8 cellular contexts compared by ENCODE assay signal in the genomic region with DNA sequence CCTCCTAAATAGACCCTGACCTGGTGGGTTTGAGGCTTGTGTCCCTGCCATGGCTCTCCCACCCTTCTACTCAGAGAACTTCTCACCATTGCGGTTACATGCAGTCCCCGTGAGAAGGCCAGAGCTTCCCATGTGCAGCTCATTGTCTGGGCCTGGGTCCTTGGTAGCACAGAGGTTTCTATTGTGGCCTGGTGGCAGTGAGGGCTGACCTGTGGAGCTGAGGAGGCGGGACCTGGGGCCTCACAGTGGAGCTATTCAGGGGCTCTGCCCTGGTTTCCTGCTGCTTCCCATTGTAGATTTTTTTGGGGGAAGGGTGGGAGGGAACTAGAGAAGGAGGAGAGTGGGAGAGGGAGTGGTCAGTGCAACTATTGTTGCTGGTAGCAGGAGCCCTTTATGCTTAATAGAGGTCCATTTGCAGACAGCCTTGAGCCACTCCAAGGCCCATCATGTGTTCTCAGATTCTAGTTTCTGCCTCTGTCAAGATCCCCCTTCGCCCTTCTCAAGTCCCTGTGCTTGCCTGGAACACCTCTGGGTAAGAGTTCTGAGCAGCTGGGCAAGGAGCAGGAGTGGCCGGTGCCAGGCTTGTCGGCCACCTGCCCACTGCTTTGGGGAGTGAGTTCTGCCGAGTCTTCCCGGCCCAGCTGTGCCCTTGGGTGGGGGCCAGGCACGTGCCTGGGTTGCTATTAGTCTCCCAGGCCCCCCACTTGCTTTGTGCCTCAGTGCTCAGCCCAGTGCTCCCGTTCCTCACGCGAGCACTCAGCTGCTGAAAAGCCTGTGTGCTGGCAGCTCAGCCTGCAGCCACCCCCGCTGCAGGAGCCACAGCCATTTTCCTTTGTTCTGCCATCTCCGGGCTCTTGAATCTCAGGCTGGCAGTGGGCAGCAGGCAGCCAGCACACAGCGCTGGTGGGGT. TPM values are rescaled to one million over a fixed set of nuclear protein-coding genes. Genes with fewer than 3 reads are reported as not detected.
DNase-seq lines count a peak whose midpoint lies in the region; ATAC-seq and TF ChIP-seq lines count a peak whose summit lies in the region.

No MANE protein-coding gene starts in this region.

- TF ChIP-seq CTCF in esophagus muscularis mucosa (IDR thresholded peaks at IDR 0.05) (no peak), natural killer cell (IDR thresholded peaks at IDR 0.05) (no peak)

- intact Hi-C loops in esophagus muscularis mucosa (cut with DNase I), result no loop called here
- intact Hi-C loops in natural killer cell (cut with micrococcal nuclease), result loop anchor here (2.0 kb wide), 1 partner anchor 14 kb away; no protein-coding TSS in a partner anchor

- WGBS in esophagus muscularis mucosa, result 40% methylated on average over 7 of the region's 15 CpGs

- no peaks in the 10 kb centered on the region for H3K9me3 ChIP-seq in esophagus muscularis mucosa

- H3K27me3 Mint-ChIP-seq in natural killer cell (ENCODE audit: low read depth in 2 of 2), result no peaks in the 10 kb centered on the region

- peak overlapping the region; percentile 89 for H3K4me3 Mint-ChIP-seq in natural killer cell

- peak overlapping the region; percentile 50 to 75 (median 72) for H3K27ac ChIP-seq in esophagus muscularis mucosa (replicated peaks in 1 of 4)

- TF ChIP-seq POLR2A in esophagus muscularis mucosa (IDR thresholded peaks at IDR 0.05; ENCODE audit: low read depth), result no peak

- in situ Hi-C loops in SK-MEL-5 (cut with HindIII; ENCODE audit: low pct_unique_long_range_greater_than_20kb, low sequenced_read_pairs), result no loop called here

- peaks cover 100% of the 10 kb centered on the region in 2 donors for H3K4me1 Mint-ChIP-seq in natural killer cell

- DNase-seq in NCI-H2107 treated with DMSO at 0.1 percent for 48 hours (lab: John Stamatoyannopoulos, UW; ENCODE audit: unreplicated experiment), result peak; percentile 22
- DNase-seq in NCI-H2107 (lab: John Stamatoyannopoulos, UW), result no peak
- peak; percentile 95 for DNase-seq in SK-MEL-5 (ENCODE audit: low read depth, low spot score)
- no peak for DNase-seq in esophagus muscularis mucosa (ENCODE audit: extremely low spot score)
- no peak for DNase-seq in natural killer cell
- DNase-seq in OCI-M2 (lab: John Stamatoyannopoulos, UW; ENCODE audit: unreplicated experiment), result no peak

- TF ChIP-seq EP300 in esophagus muscularis mucosa (IDR thresholded peaks at IDR 0.05), result no peak

- no peaks in the 10 kb centered on the region for H3K9me3 Mint-ChIP-seq in natural killer cell

- H3K36me3 ChIP-seq in esophagus muscularis mucosa, result peaks cover 0 to 11% (median 3%) of the 10 kb centered on the region in 4 donors

- ATAC-seq in natural killer cell (no peak), GM19452 (IDR thresholded peaks at IDR 0.05; ENCODE audit: unreplicated experiment) (no peak), GM21381 (IDR thresholded peaks at IDR 0.05; ENCODE audit: unreplicated experiment) (no peak)

- no peaks in the 10 kb centered on the region for H3K27me3 ChIP-seq in esophagus muscularis mucosa

- H3K36me3 Mint-ChIP-seq in natural killer cell, result no peaks in the 10 kb centered on the region

- H3K4me3 ChIP-seq in esophagus muscularis mucosa, result peak overlapping the region; percentile 17 to 31 (median 24)

- H3K4me1 ChIP-seq in esophagus muscularis mucosa, result peaks cover 93 to 100% (median 98%) of the 10 kb centered on the region in 4 donors

- H3K27ac Mint-ChIP-seq in natural killer cell, result peak overlapping the region; percentile 91 to 92

RNA-seq across cellular contexts. Expression of a gene that starts 10.7 kb away (rescaled TPM):
- 43.7 and 52.1 TPM in 2 replicates for total RNA-seq in SK-MEL-5 (2014; rRNA removed; shearing (Covaris generic))
- 117 and 167 TPM in 2 replicates for polyA plus RNA-seq in SK-MEL-5 (2015; cell fraction: cytosol; rRNA removed)
- 80.0 and 94.5 TPM in 2 replicates for polyA plus RNA-seq in SK-MEL-5 (2015; cell fraction: nucleus; rRNA removed)
- total RNA-seq in esophagus muscularis mucosa (10 to 100 TPM; 17.9 to 50.5 (median 38.4) TPM), natural killer cell (100 to 1,000 TPM; 126 to 180 (median 173) TPM)

RNA-seq across cellular contexts. Expression of a gene that starts 56.5 kb away (rescaled TPM):
- total RNA-seq in SK-MEL-5 (2014; rRNA removed; shearing (Covaris generic)), result 113 and 122 TPM in 2 replicates
- polyA plus RNA-seq in SK-MEL-5 (2015; cell fraction: cytosol; rRNA removed), result 69.7 and 80.5 TPM in 2 replicates
- 22.5 and 22.7 TPM in 2 replicates for polyA plus RNA-seq in SK-MEL-5 (2015; cell fraction: nucleus; rRNA removed)
- total RNA-seq in esophagus muscularis mucosa (10 to 100 TPM; 15.4 to 26.6 (median 25.5) TPM), natural killer cell (1 to 10 TPM; 1.3 to 1.8 (median 1.4) TPM)

Comparison
In these comparisons a context has a peak if more than half of its experiments do, and no peak if none do; other contexts are left out.
1. DNase-seq: peak in NCI-H2107 treated with DMSO at 0.1 percent for 48 hours (single experiment) and SK-MEL-5 (single experiment); none in NCI-H2107 (single experiment), esophagus muscularis mucosa (single experiment), natural killer cell (single experiment) and OCI-M2 (single experiment).
2. RNA of a gene that starts 56.5 kb away (total RNA-seq): 113 to 122 TPM in SK-MEL-5 and 15.4 to 26.6 TPM in esophagus muscularis mucosa; 1.3 to 1.8 TPM in natural killer cell; every median in the first group is over 4 times any median in the second.